9 cellular contexts compared by ENCODE assay signal in genomic region chr6:26097268-26097875, GRCh38. TPM values are rescaled to one million over a fixed set of nuclear protein-coding genes. Genes with fewer than 3 reads are reported as not detected.
DNase-seq lines count a peak whose midpoint lies in the region; ATAC-seq, FAIRE-seq and TF ChIP-seq lines count a peak whose summit lies in the region.
"Had no signal": no experiment of that assay in that cellular context is flagged by ENCODE, and none has a peak within 500 bp of the region (broad histone marks: within the 10 kb centered on the region; RNA-seq: fewer than 3 reads in every experiment).

No MANE protein-coding gene starts in this region.

- H3K4me1 ChIP-seq in OCI-LY1 (ENCODE audit: insufficient read depth, low read length, severe bottlenecking) = peaks cover 4% of the 10 kb centered on the region
- H3K4me1 ChIP-seq in esophagus muscularis mucosa = peaks cover 0 to 6% (median 0%) of the 10 kb centered on the region in 4 donors
- no peaks in the 10 kb centered on the region for H3K4me1 ChIP-seq in suprapubic skin

- no peaks in the 10 kb centered on the region for H3F3A ChIP-seq in OCI-LY1 (ENCODE audit: insufficient read depth, low read length)

- H3K27me3 ChIP-seq in OCI-LY1 (ENCODE audit: insufficient read depth, low read length) (no peaks in the 10 kb centered on the region), esophagus muscularis mucosa (no peaks in the 10 kb centered on the region), suprapubic skin (no peaks in the 10 kb centered on the region)

- H3K4me2 ChIP-seq in OCI-LY1 (ENCODE audit: low read length) = no peak overlapping the region

- no peaks in the 10 kb centered on the region for H3K9me3 Mint-ChIP-seq in nephron

- TF ChIP-seq CTCF in D721Med (IDR thresholded peaks at IDR 0.05; ENCODE audit: insufficient read depth, missing control alignments) = peak; percentile 67
- TF ChIP-seq CTCF in OCI-LY1 (IDR thresholded peaks at IDR 0.05; ENCODE audit: low read length) = peak; percentile 80
- peak; percentile 82 to 92 (median 85) for TF ChIP-seq CTCF in esophagus muscularis mucosa (IDR thresholded peaks at IDR 0.05)
- peak; percentile 82 to 86 (median 85) for TF ChIP-seq CTCF in nephron (IDR thresholded peaks at IDR 0.05; ENCODE audit: unreplicated experiment in 3 of 3)
- TF ChIP-seq CTCF in suprapubic skin (IDR thresholded peaks at IDR 0.05) = peak; percentile 63 to 69

- H3K36me3 Mint-ChIP-seq in nephron (ENCODE audit: low read depth) = no peaks in the 10 kb centered on the region

- H3K9ac ChIP-seq in OCI-LY1 (ENCODE audit: low read length) = no peak overlapping the region

- H3K4me3 Mint-ChIP-seq in nephron = no peak overlapping the region
- H3K4me3 Mint-ChIP-seq: T-helper 1 cell treated with Interleukin-12 subunit alpha and Interleukin-12 subunit beta and Interleukin-4 antibody, amounts not matched to agents 30 μg/mL and 1 μg/mL, for 36 hours had no signal

- no peaks in the 10 kb centered on the region for H3K79me2 ChIP-seq in OCI-LY1 (ENCODE audit: insufficient read depth, low read length)

- intact Hi-C loops in esophagus muscularis mucosa (cut with DNase I) = loop anchor here (2.0 kb wide), 1 partner anchor 31 kb away; no protein-coding TSS in a partner anchor

- no peak overlapping the region for H2AFZ ChIP-seq in OCI-LY1 (ENCODE audit: low read length)

- ATAC-seq in HG03521 (IDR thresholded peaks at IDR 0.05; ENCODE audit: unreplicated experiment) (peak; percentile 45), GM19397 (IDR thresholded peaks at IDR 0.05; ENCODE audit: unreplicated experiment) (no peak)

- DNase-seq in D721Med (ENCODE audit: insufficient read length, low spot score) = no peak
- peak; percentile 43 for DNase-seq in activated T-cell treated with anti-CD3 and anti-CD28 coated beads for 1 hour (ENCODE audit: low read depth)
- DNase-seq in esophagus muscularis mucosa (ENCODE audit: extremely low spot score) = no peak
- DNase-seq in suprapubic skin (ENCODE audit: low spot score in 2 of 2) = no peak

- TF ChIP-seq EP300 in esophagus muscularis mucosa (IDR thresholded peaks at IDR 0.05) (no peak), suprapubic skin (IDR thresholded peaks at IDR 0.05) (no peak)

- 5% methylated on average over 5 of the region's 5 CpGs for WGBS in esophagus muscularis mucosa
- 1% methylated on average over 5 of the region's 5 CpGs for WGBS in suprapubic skin

- TF ChIP-seq POLR2A in esophagus muscularis mucosa (IDR thresholded peaks at IDR 0.05; ENCODE audit: low read depth) = no peak
- no peak for TF ChIP-seq POLR2A in suprapubic skin (IDR thresholded peaks at IDR 0.05)

- no peaks in the 10 kb centered on the region for H3K9me2 ChIP-seq in OCI-LY1 (ENCODE audit: low read depth, low read length)

- H3K4me3 ChIP-seq in OCI-LY1 (ENCODE audit: low read depth, low read length, poor library complexity, severe bottlenecking) = no peak overlapping the region
- H3K4me3 ChIP-seq in esophagus muscularis mucosa = no peak overlapping the region
- no peak overlapping the region for H3K4me3 ChIP-seq in suprapubic skin

- H3K27ac Mint-ChIP-seq in nephron = peak overlapping the region in 1 of 3 experiments; percentile 48
- H3K27ac Mint-ChIP-seq: T-helper 1 cell treated with Interleukin-12 subunit alpha and Interleukin-12 subunit beta and Interleukin-4 antibody, amounts not matched to agents 30 μg/mL and 1 μg/mL, for 36 hours had no signal

- peaks cover 4% of the 10 kb centered on the region for H3K27me3 Mint-ChIP-seq in nephron (ENCODE audit: low read depth)

- H3K4me1 Mint-ChIP-seq in nephron = peaks cover 4% of the 10 kb centered on the region

- H3K9me3 ChIP-seq in OCI-LY1 (ENCODE audit: low read length) (no peaks in the 10 kb centered on the region), esophagus muscularis mucosa (no peaks in the 10 kb centered on the region), suprapubic skin (no peaks in the 10 kb centered on the region)

- FAIRE-seq in D721Med (lab: Jason Lieb, UNC) = no peak

- no peaks in the 10 kb centered on the region for H4K20me1 ChIP-seq in OCI-LY1 (ENCODE audit: insufficient read depth, low read length)

- H3K27ac ChIP-seq in OCI-LY1 (ENCODE audit: low read depth, low read length, poor library complexity, severe bottlenecking) (no peak overlapping the region), esophagus muscularis mucosa (replicated peaks in 1 of 4) (no peak overlapping the region), suprapubic skin (no peak overlapping the region)

- no peaks in the 10 kb centered on the region for H3K36me3 ChIP-seq in OCI-LY1 (ENCODE audit: insufficient read depth, low read length)
- H3K36me3 ChIP-seq in esophagus muscularis mucosa = no peaks in the 10 kb centered on the region
- H3K36me3 ChIP-seq in suprapubic skin = no peaks in the 10 kb centered on the region

RNA-seq across cellular contexts. Expression of gene HFE, which starts 10.1 kb away (rescaled TPM):
- total RNA-seq in esophagus muscularis mucosa (1 to 10 TPM; 3.0 to 9.9 (median 6.5) TPM), suprapubic skin (1 to 10 TPM; 2.1 to 4.2 (median 3.6) TPM)
